8 cellular contexts compared by ENCODE assay signal in the genomic region with DNA sequence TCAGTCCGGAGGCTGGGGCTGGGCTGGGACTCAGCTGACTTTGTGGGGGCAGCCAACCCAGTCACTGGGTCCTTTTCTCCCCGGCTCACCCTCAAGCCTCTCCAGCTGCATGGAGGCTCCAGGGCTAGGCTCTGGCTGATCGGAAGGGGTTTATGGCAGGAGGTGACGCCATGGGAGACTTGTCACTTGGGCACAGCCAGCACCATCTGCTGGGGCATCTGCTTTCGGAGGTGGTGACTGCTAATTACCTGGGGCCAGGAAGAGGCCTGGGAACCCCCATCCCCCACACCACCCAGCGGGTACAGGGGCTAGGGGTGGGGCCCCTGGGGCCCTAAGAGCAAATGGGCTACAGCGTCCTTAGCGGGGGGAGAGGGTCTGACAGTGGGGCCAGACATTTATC. TPM values are rescaled to one million over a fixed set of nuclear protein-coding genes. Genes with fewer than 3 reads are reported as not detected.
DNase-seq lines count a peak whose midpoint lies in the region; ATAC-seq and TF ChIP-seq lines count a peak whose summit lies in the region.
"Had no signal": no experiment of that assay in that cellular context is flagged by ENCODE, and none has a peak within 500 bp of the region (broad histone marks: within the 10 kb centered on the region; RNA-seq: fewer than 3 reads in every experiment).

No MANE protein-coding gene starts in this region.

- DNase-seq in DMS 273 (lab: John Stamatoyannopoulos, UW; ENCODE audit: unreplicated experiment) (peak; percentile 92), neural crest cell (ENCODE audit: low read depth, low spot score) (no peak), NCI-H774 (lab: John Stamatoyannopoulos, UW) (no peak), posterior vena cava (ENCODE audit: low spot score) (no peak)
- DNase-seq in activated naive CD8-positive, alpha-beta T cell treated with anti-CD3 and anti-CD28 coated beads, Interleukin-2, amount 50 U/mL, for 24 hours, result peak; percentile 20

- H3K4me3 Mint-ChIP-seq in IgD-negative memory B cell (peak overlapping the region; percentile 65 to 94 (median 85)), neural crest cell (peak overlapping the region; percentile 79)
- peak overlapping the region; percentile 67 for H3K4me3 Mint-ChIP-seq in activated naive CD8-positive, alpha-beta T cell treated with anti-CD3 and anti-CD28 coated beads, Interleukin-2, amount 50 U/mL, for 24 hours

- H3K9me3 Mint-ChIP-seq in IgD-negative memory B cell (no peaks in the 10 kb centered on the region), neural crest cell (no peaks in the 10 kb centered on the region)
- no peaks in the 10 kb centered on the region for H3K9me3 Mint-ChIP-seq in activated naive CD8-positive, alpha-beta T cell treated with anti-CD3 and anti-CD28 coated beads, Interleukin-2, amount 50 U/mL, for 24 hours

- TF ChIP-seq CTCF in neural crest cell (conservative IDR thresholded peaks at IDR 0.05), result no peak

- no peak for ATAC-seq in activated naive CD8-positive, alpha-beta T cell treated with anti-CD3 and anti-CD28 coated beads, Interleukin-2, amount 50 U/mL, for 24 hours
- no peak for ATAC-seq in GM21529 (IDR thresholded peaks at IDR 0.05; ENCODE audit: unreplicated experiment)

- H3K27ac Mint-ChIP-seq in IgD-negative memory B cell, result peak overlapping the region; percentile 92 to 97 (median 96)
- H3K27ac Mint-ChIP-seq in activated naive CD8-positive, alpha-beta T cell treated with anti-CD3 and anti-CD28 coated beads, Interleukin-2, amount 50 U/mL, for 24 hours, result no peak overlapping the region
- no peak overlapping the region for H3K27ac Mint-ChIP-seq in neural crest cell (ENCODE audit: unreplicated experiment)

- H3K4me1 Mint-ChIP-seq in IgD-negative memory B cell, result peaks cover 13 to 23% (median 17%) of the 10 kb centered on the region in 3 donors
- H3K4me1 Mint-ChIP-seq in activated naive CD8-positive, alpha-beta T cell treated with anti-CD3 and anti-CD28 coated beads, Interleukin-2, amount 50 U/mL, for 24 hours, result peaks cover 44% of the 10 kb centered on the region
- H3K4me1 Mint-ChIP-seq in neural crest cell, result peaks cover 42% of the 10 kb centered on the region

- peaks cover 7% of the 10 kb centered on the region for H3K36me3 Mint-ChIP-seq in IgD-negative memory B cell
- peaks cover 2% of the 10 kb centered on the region for H3K36me3 Mint-ChIP-seq in activated naive CD8-positive, alpha-beta T cell treated with anti-CD3 and anti-CD28 coated beads, Interleukin-2, amount 50 U/mL, for 24 hours (ENCODE audit: low read depth)
- H3K36me3 Mint-ChIP-seq in neural crest cell (ENCODE audit: low read depth), result no peaks in the 10 kb centered on the region

- H3K27me3 Mint-ChIP-seq in IgD-negative memory B cell, result no peaks in the 10 kb centered on the region
- H3K27me3 Mint-ChIP-seq in activated naive CD8-positive, alpha-beta T cell treated with anti-CD3 and anti-CD28 coated beads, Interleukin-2, amount 50 U/mL, for 24 hours, result no peaks in the 10 kb centered on the region
- peaks cover 9% of the 10 kb centered on the region for H3K27me3 Mint-ChIP-seq in neural crest cell (ENCODE audit: low read depth)

- intact Hi-C loops in posterior vena cava (cut with DNase I), result no loop called here

RNA-seq across cellular contexts. Expression of gene LFNG, which starts 1.5 kb away (rescaled TPM):
- polyA plus RNA-seq in IgD-negative memory B cell, result 1.7 TPM
- total RNA-seq in neural crest cell (39.0 and 44.9 TPM in 2 replicates), posterior vena cava (10 to 100 TPM; 15.2 to 16.5 TPM)

RNA-seq across cellular contexts. Expression of gene BRAT1, which starts 37.2 kb away (rescaled TPM):
- 39.4 TPM for polyA plus RNA-seq in IgD-negative memory B cell
- total RNA-seq in neural crest cell (47.3 and 52.7 TPM in 2 replicates), posterior vena cava (10 to 100 TPM; 16.3 to 17.2 TPM)

RNA-seq across cellular contexts. Expression of gene IQCE, which starts 40.7 kb away (rescaled TPM):
- polyA plus RNA-seq in IgD-negative memory B cell, result 2.3 TPM
- total RNA-seq in neural crest cell (18.4 and 22.4 TPM in 2 replicates), posterior vena cava (10 to 100 TPM; 14.6 to 19.1 TPM)

RNA-seq across cellular contexts. Expression of gene GRIFIN, which starts 41.9 kb away (rescaled TPM):
- not detected for polyA plus RNA-seq in IgD-negative memory B cell
- total RNA-seq in neural crest cell (not detected in 2 replicates), posterior vena cava (not detected)
- total RNA-seq: lung had no signal
- polyA plus RNA-seq: lung had no signal

Comparison
In these comparisons a context has a peak if more than half of its experiments do, and no peak if none do; other contexts are left out.
1. DNase-seq: peak in DMS 273 (single experiment) and activated naive CD8-positive, alpha-beta T cell treated with anti-CD3 and anti-CD28 coated beads, Interleukin-2, amount 50 U/mL, for 24 hours (single experiment); none in neural crest cell (single experiment), NCI-H774 (single experiment) and posterior vena cava (single experiment).
2. H3K27ac Mint-ChIP-seq: peak in IgD-negative memory B cell (3 of 3); none in activated naive CD8-positive, alpha-beta T cell treated with anti-CD3 and anti-CD28 coated beads, Interleukin-2, amount 50 U/mL, for 24 hours (single experiment) and neural crest cell (single experiment).
3. Peak in every context shown above with its lines, with median percentiles within 50 percentile points of each other: H3K4me3 Mint-ChIP-seq.